In genomic region chr9:120926397-120926928, GRCh38 we compare ENCODE assay signal across 1 cellular context.
TF ChIP-seq lines count a peak whose summit lies in the region.

A gene with protein sequence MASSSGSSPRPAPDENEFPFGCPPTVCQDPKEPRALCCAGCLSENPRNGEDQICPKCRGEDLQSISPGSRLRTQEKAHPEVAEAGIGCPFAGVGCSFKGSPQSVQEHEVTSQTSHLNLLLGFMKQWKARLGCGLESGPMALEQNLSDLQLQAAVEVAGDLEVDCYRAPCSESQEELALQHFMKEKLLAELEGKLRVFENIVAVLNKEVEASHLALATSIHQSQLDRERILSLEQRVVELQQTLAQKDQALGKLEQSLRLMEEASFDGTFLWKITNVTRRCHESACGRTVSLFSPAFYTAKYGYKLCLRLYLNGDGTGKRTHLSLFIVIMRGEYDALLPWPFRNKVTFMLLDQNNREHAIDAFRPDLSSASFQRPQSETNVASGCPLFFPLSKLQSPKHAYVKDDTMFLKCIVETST (minus strand): TSS chr9:120926796. CDS start chr9:120926075, 721 bp downstream.

TF ChIP-seq in GM23338, 12 proteins besides CTCF, POLR2A, EP300 and RAD21 (continued from another document):
- TF ChIP-seq ZNF462 (CRISPR knock-in tag; IDR thresholded peaks at IDR 0.05) (no peak), STAT1 (IDR thresholded peaks at IDR 0.05; ENCODE audit: unreplicated experiment) (no peak), NANOG (IDR thresholded peaks at IDR 0.05; ENCODE audit: borderline replicate concordance) (no peak), ZNF114 (CRISPR knock-in tag; IDR thresholded peaks at IDR 0.05) (no peak), EZH2phosphoT487 (IDR thresholded peaks at IDR 0.05; ENCODE audit: unreplicated experiment) (no peak)
- TF ChIP-seq, protein P1, sequence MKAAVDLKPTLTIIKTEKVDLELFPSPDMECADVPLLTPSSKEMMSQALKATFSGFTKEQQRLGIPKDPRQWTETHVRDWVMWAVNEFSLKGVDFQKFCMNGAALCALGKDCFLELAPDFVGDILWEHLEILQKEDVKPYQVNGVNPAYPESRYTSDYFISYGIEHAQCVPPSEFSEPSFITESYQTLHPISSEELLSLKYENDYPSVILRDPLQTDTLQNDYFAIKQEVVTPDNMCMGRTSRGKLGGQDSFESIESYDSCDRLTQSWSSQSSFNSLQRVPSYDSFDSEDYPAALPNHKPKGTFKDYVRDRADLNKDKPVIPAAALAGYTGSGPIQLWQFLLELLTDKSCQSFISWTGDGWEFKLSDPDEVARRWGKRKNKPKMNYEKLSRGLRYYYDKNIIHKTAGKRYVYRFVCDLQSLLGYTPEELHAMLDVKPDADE (IDR thresholded peaks at IDR 0.05) = no peak
TF ChIP-seq in GM23338: peak in this region for 0.
